Comparison of ENCODE assay signal across 9 cellular contexts in genomic region chr11:74754507-74755255, GRCh38. TPM values are rescaled to one million over a fixed set of nuclear protein-coding genes. Genes with fewer than 3 reads are reported as not detected.
DNase-seq lines count a peak whose midpoint lies in the region; ATAC-seq and TF ChIP-seq lines count a peak whose summit lies in the region.
"Had no signal": no experiment of that assay in that cellular context is flagged by ENCODE, and none has a peak within 500 bp of the region (broad histone marks: within the 10 kb centered on the region; RNA-seq: fewer than 3 reads in every experiment).

No MANE protein-coding gene starts in this region.

- H3K9me3 ChIP-seq in HEK293 (ENCODE audit: control insufficient read depth, insufficient read depth, low read depth, low read length): no peaks in the 10 kb centered on the region
- H3K9me3 ChIP-seq in left lung: no peaks in the 10 kb centered on the region

- no peaks in the 10 kb centered on the region; the same call in 1 of the 2 replicates for H3K4me1 ChIP-seq in HEK293 (ENCODE audit: control insufficient read depth, insufficient read depth, low read length)
- peaks cover 34 to 66% of the 10 kb centered on the region in 2 donors for H3K4me1 ChIP-seq in left lung

- CTCF ChIA-PET in HEK293 (lab: Yijun Ruan, JAX): interaction anchor here (0.6 to 1.0 kb wide), 2 partner anchors 15 to 18 kb away, joined by 3 to 5 read pairs; no protein-coding TSS in a partner anchor

- H3K36me3 ChIP-seq in HEK293 (ENCODE audit: control insufficient read depth in 2 of 2, insufficient read depth in 1 of 2, low read length in 2 of 2): no peaks in the 10 kb centered on the region
- H3K36me3 ChIP-seq in left lung: no peaks in the 10 kb centered on the region

- H3K27ac ChIP-seq in HEK293 (ENCODE audit: extremely low read depth, low read depth, low read length) (no peak overlapping the region), left lung (peak overlapping the region; percentile 66 to 71)

- intact Hi-C loops in left lung (cut with DNase I): no loop called here

- ATAC-seq in left lung (peak; percentile 81), HG03378 (IDR thresholded peaks at IDR 0.05; ENCODE audit: unreplicated experiment) (no peak)

- TF ChIP-seq CTCF in HEK293 (tag by site-specific recombination; IDR thresholded peaks at IDR 0.05) (no peak), left lung (IDR thresholded peaks at IDR 0.05) (no peak)

- H3K4me3 ChIP-seq in HEK293 (ENCODE audit: low read depth, low read length): no peak overlapping the region
- no peak overlapping the region for H3K4me3 ChIP-seq in left lung

- POLR2A ChIA-PET in HEK293 (lab: Yijun Ruan, JAX): no interaction called here

- DNase-seq in AG20443 (ENCODE audit: low spot score) (peak; percentile 71), amniotic epithelial cell (ENCODE audit: low read depth) (peak; percentile 95), left lung (no peak), 8988T (no peak), NCI-H2107 (lab: John Stamatoyannopoulos, UW) (no peak)
- DNase-seq in stimulated activated naive CD4-positive, alpha-beta T cell treated with Interleukin-2 at 50 U/mL for 16 hours (lab: John Stamatoyannopoulos, UW): no peak
- DNase-seq: activated naive CD8-positive, alpha-beta T cell treated with anti-CD3 and anti-CD28 coated beads, Interleukin-2, amount 10 ng/mL, durations not matched to agents 7 days and 5 days had no signal

- H3K27me3 ChIP-seq in left lung: no peaks in the 10 kb centered on the region

TF ChIP-seq in HEK293, 187 proteins besides CTCF, POLR2A, EP300 and RAD21:
- TF ChIP-seq SETDB1 (IDR thresholded peaks at IDR 0.05; ENCODE audit: insufficient read length, low read length): no peak
- TF ChIP-seq PRDM6 (tag by site-specific recombination; IDR thresholded peaks at IDR 0.05): peak; percentile 39; the same call in 1 of the 2 replicates
- no peak for TF ChIP-seq ZFP37 (tag by site-specific recombination; IDR thresholded peaks at IDR 0.05)
- TF ChIP-seq ZNF169 (tag by site-specific recombination; IDR thresholded peaks at IDR 0.05): no peak
- 0 out of 2 replicates have a peak, but pooled peaks have one; percentile 6 for TF ChIP-seq GLIS1 (tag by site-specific recombination; IDR thresholded peaks at IDR 0.05)
- TF ChIP-seq SP7 (tag by site-specific recombination; IDR thresholded peaks at IDR 0.05): no peak
- TF ChIP-seq ZNF391 (tag by site-specific recombination; IDR thresholded peaks at IDR 0.05; ENCODE audit: borderline replicate concordance, low read depth): no peak
- no peak for TF ChIP-seq ZNF621 (tag by site-specific recombination; IDR thresholded peaks at IDR 0.05)

RNA-seq across cellular contexts. Expression of gene RNF169, which starts 6.0 kb away (rescaled TPM):
- 10 to 100 TPM; 19.4 to 23.6 TPM for total RNA-seq in left lung

RNA-seq across cellular contexts. Expression of gene CHRDL2, which starts 23.5 kb away (rescaled TPM):
- total RNA-seq in left lung: 1 to 10 TPM; 1.3 to 5.2 TPM
- total RNA-seq: activated naive CD8-positive, alpha-beta T cell treated with anti-CD3 and anti-CD28 coated beads, Interleukin-2, amount 10 ng/mL, durations not matched to agents 7 days and 5 days had no signal

Comparison
In these comparisons a context has a peak if more than half of its experiments do, and no peak if none do; other contexts are left out.
1. DNase-seq: peak in AG20443 (single experiment) and amniotic epithelial cell (single experiment); none in left lung (0 of 2), 8988T (single experiment), stimulated activated naive CD4-positive, alpha-beta T cell treated with Interleukin-2 at 50 U/mL for 16 hours (single experiment) and NCI-H2107 (single experiment).